ENCODE assay signal across 8 cellular contexts in the genomic region with DNA sequence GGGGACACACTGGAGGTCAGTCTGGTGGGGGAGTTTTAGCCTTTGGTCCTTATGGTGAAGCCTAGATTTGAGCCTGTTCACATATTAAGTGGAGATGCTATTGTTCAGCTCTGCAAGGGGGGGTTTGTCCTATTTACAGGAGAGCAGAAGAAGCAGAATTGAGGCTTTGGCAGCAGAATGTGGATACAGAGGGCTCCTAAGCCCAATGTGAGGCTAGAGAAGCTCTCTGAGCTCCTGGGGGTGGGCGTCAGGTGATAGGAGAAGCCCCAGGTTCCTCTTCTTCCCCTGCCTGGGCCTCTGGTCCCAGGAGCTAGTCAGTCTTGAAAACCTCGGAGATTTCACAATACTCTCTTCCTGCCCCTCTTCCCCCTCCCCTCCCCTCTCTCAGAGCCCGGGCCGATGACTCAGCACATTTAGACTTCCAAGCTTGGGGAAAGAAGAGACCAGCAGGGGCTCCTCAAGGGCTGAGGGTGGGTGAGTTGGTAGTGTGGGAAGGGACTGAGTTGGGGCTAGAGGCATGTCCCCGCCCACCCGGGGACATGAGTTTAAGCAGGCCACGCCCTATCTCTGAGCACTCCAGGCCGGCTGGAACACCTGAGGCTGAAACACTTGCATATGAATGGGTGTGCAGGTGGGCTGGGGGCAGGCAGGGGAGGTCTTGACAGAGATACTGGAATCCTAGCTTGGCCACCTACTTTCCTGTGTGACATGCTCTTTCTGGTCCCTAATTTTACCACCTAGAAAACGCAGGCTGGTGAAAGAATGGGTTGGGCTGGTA. TPM values are rescaled to one million over a fixed set of nuclear protein-coding genes. Genes with fewer than 3 reads are reported as not detected.
A peak's percentile ranks its signal among the peaks of the same experiment; 100 is the strongest.
DNase-seq lines count a peak whose midpoint lies in the region; ATAC-seq, FAIRE-seq and TF ChIP-seq lines count a peak whose summit lies in the region.

No MANE protein-coding gene starts in this region.

- 0 out of 2 replicates have a peak, but pooled peaks have one; percentile 13 for TF ChIP-seq CTCF in WI38 (IDR thresholded peaks at IDR 0.05; ENCODE audit: low read depth, low read length)
- TF ChIP-seq CTCF in colonic mucosa (IDR thresholded peaks at IDR 0.05) = no peak

- DNase-seq in NCI-H1436 treated with DMSO at 0.1 percent for 48 hours (lab: John Stamatoyannopoulos, UW) (peak; percentile 33), colonic mucosa (peak; percentile 52), kidney tubule cell (ENCODE audit: low spot score) (peak; percentile 92)
- DNase-seq in stimulated activated CD4-positive, alpha-beta T cell treated with anti-CD3 and anti-CD28 coated beads, Interleukin-1b, Interleukin-23, amount 100 ng/mL, for 4 hours (ENCODE audit: low read depth in 2 of 2) = peak; percentile 30 to 32

- peak; percentile 93 for FAIRE-seq in G401.6 (lab: Jason Lieb, UNC)

- intact Hi-C loops in colonic mucosa (cut with DNase I) = loop anchor here (5.0 kb wide), 1 partner anchor 67 kb away; the partner anchor contains the start of gene KCND1

- peak overlapping the region in 1 of 2 donors; percentile 24 for H3K9ac ChIP-seq in colonic mucosa (ENCODE audit: low read depth in 2 of 2, low read length in 2 of 2)

- H3K36me3 ChIP-seq in colonic mucosa = peaks cover 5% of the 10 kb centered on the region

- H3K27ac ChIP-seq in colonic mucosa = peak overlapping the region; percentile 63

- ATAC-seq in HG03439 (IDR thresholded peaks at IDR 0.05; ENCODE audit: unreplicated experiment) = no peak
- ATAC-seq in GM21576 (IDR thresholded peaks at IDR 0.05; ENCODE audit: unreplicated experiment) = no peak

- H3K9me3 ChIP-seq in colonic mucosa = no peaks in the 10 kb centered on the region

- no peaks in the 10 kb centered on the region for H3K27me3 ChIP-seq in colonic mucosa

- H3K4me1 ChIP-seq in colonic mucosa = no peaks in the 10 kb centered on the region

- H3K4me3 ChIP-seq in WI38 (ENCODE audit: low read depth, low read length) (peak overlapping the region; percentile 77), colonic mucosa (no peak overlapping the region)

RNA-seq across cellular contexts. Expression of gene TFE3, which starts 3.4 kb away (rescaled TPM):
- 10 to 100 TPM; 22.4 to 28.5 TPM for total RNA-seq in colonic mucosa

RNA-seq across cellular contexts. Expression of gene CCDC120, which starts 19.0 kb away (rescaled TPM):
- total RNA-seq in colonic mucosa = 10 to 100 TPM; 11.3 to 11.8 TPM

RNA-seq across cellular contexts. Expression of gene PRAF2, which starts 34.0 kb away (rescaled TPM):
- 1 to 10 TPM; 7.0 to 9.9 TPM for total RNA-seq in colonic mucosa

RNA-seq across cellular contexts. Expression of gene GRIPAP1, which starts 37.7 kb away (rescaled TPM):
- total RNA-seq in colonic mucosa = 10 to 100 TPM; 32.0 to 36.9 TPM

RNA-seq across cellular contexts. Expression of gene WDR45, which starts 39.9 kb away (rescaled TPM):
- total RNA-seq in colonic mucosa = 10 to 100 TPM; 40.6 to 46.9 TPM

Comparison
In these comparisons a context has a peak if more than half of its experiments do, and no peak if none do; other contexts are left out.
1. DNase-seq: peak in every context shown above with its lines; median percentile 92 in kidney tubule cell; 52 in colonic mucosa; 33 in NCI-H1436 treated with DMSO at 0.1 percent for 48 hours; 31 in stimulated activated CD4-positive, alpha-beta T cell treated with anti-CD3 and anti-CD28 coated beads, Interleukin-1b, Interleukin-23, amount 100 ng/mL, for 4 hours.